Comparison of ENCODE assay signal across 1 cellular context in genomic region chr7:126727930-126728331, GRCh38.
TF ChIP-seq lines count a peak whose summit lies in the region.

No MANE protein-coding gene starts in this region.

TF ChIP-seq in K562, 482 proteins besides CTCF, POLR2A, EP300 and RAD21 (continued from another document):
- TF ChIP-seq MGA (IDR thresholded peaks at IDR 0.05) (0 out of 2 replicates have a peak, but pooled peaks have one; percentile 33), FOSL1 (tag; conservative IDR thresholded peaks at IDR 0.05) (peak; percentile 61), SNAPC5 (CRISPR knock-in tag; IDR thresholded peaks at IDR 0.05) (no peak), MTA1 (IDR thresholded peaks at IDR 0.05; ENCODE audit: borderline replicate concordance) (no peak), MEF2D (tag; conservative IDR thresholded peaks at IDR 0.05; ENCODE audit: low read depth) (no peak), MEIS2 (IDR thresholded peaks at IDR 0.05; ENCODE audit: partially characterized antibody) (peak; percentile 2), ZKSCAN8 (CRISPR knock-in tag; IDR thresholded peaks at IDR 0.05) (0 out of 2 replicates have a peak, but pooled peaks have one; percentile 36), PBX2 (CRISPR knock-in tag; IDR thresholded peaks at IDR 0.05; ENCODE audit: low read depth) (peak; percentile 16; the same call in 1 of the 2 replicates), PBX2 (tag; conservative IDR thresholded peaks at IDR 0.05; ENCODE audit: low read depth) (no peak; the same call in 1 of the 2 replicates), ZNF584 (CRISPR knock-in tag; IDR thresholded peaks at IDR 0.05; ENCODE audit: low read depth) (0 out of 2 replicates have a peak, but pooled peaks have one; percentile 51)
